7 cellular contexts compared by ENCODE assay signal in the genomic region with DNA sequence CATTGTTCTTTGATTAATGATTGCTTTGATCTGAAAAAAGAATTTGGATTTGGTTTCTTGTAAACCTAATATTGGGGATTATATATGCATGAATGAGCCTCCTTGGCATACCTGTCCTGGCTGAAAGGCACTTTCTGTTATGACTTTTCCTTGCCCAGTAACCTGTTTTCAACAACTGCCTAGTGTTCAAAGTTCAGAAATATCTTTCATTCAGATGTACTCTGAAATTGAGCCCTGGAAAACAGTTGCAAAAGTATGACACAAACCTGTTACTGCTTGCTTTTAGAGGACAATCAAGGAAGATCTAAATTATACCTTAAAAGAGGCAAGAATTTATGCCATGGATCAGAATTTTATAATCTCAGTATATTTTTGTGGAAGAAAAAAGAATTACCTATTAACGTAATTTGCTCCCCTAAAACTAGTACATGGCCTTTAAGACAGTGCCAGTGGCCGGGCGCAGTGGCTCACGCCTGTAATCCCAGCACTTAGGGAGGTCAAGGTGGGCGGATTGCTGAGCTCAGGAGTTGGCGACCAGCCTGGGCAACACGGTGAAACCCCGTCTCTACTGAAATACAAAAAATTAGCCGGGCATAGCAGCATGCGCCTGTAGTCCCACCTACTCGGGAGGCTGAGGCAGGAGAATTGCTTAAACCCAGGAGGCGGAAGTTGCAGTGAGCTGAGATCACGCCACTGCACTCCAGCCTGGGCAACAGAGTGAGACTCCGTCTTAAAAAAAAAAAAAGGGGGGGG. TPM values are rescaled to one million over a fixed set of nuclear protein-coding genes. Genes with fewer than 3 reads are reported as not detected.
DNase-seq lines count a peak whose midpoint lies in the region; ATAC-seq, FAIRE-seq and TF ChIP-seq lines count a peak whose summit lies in the region.
"Not testable (repeated sequence)": the region's sequence is repeated elsewhere in the genome, so short reads cannot be mapped to it uniquely, and the experiment has no call there.

No MANE protein-coding gene starts in this region.

- TF ChIP-seq EP300 in suprapubic skin (IDR thresholded peaks at IDR 0.05): not testable (repeated sequence)

- H3K4me3 Mint-ChIP-seq in T-helper 17 cell, brain, neural crest cell: not testable (repeated sequence)

- not testable (repeated sequence) for H3K9me3 ChIP-seq in T-helper 17 cell (ENCODE audit: control insufficient read depth, low read length, poor library complexity, severe bottlenecking); kidney (ENCODE audit: control insufficient read depth in 1 of 2, low read length in 2 of 2); liver (ENCODE audit: control insufficient read depth in 4 of 4, low read length in 3 of 4); suprapubic skin

- H3K27ac Mint-ChIP-seq in T-helper 17 cell: peak overlapping the region; percentile 90
- peak overlapping the region in 4 of 5 experiments; percentile 19 to 95 (median 73) for H3K27ac Mint-ChIP-seq in brain
- H3K27ac Mint-ChIP-seq in neural crest cell (ENCODE audit: unreplicated experiment): peak overlapping the region; percentile 50

- not testable (repeated sequence) for H3K4me1 Mint-ChIP-seq in T-helper 17 cell, neural crest cell
- H3K4me1 Mint-ChIP-seq in brain: peaks cover 14% of the 10 kb centered on the region

- WGBS in liver: 41% methylated on average over 14 of the region's 14 CpGs
- WGBS in suprapubic skin: 88% methylated on average over 14 of the region's 14 CpGs

- not testable (repeated sequence) for H3K27me3 ChIP-seq in liver (ENCODE audit: control insufficient read depth in 4 of 4, insufficient read depth in 4 of 4, low read length in 3 of 4); suprapubic skin

- peak; percentile 66 for FAIRE-seq in kidney (lab: Jason Lieb, UNC)

- not testable (repeated sequence) for H3K9me3 Mint-ChIP-seq in brain, neural crest cell

- H3K4me3 ChIP-seq in kidney (ENCODE audit: low read length in 2 of 2): peak overlapping the region in 1 of 2 donors; percentile 24
- not testable (repeated sequence) for H3K4me3 ChIP-seq in liver (ENCODE audit: low read depth in 1 of 3, low read length in 3 of 3); suprapubic skin

- not testable (repeated sequence) for H3K27me3 Mint-ChIP-seq in T-helper 17 cell; brain; neural crest cell (ENCODE audit: low read depth)

- TF ChIP-seq RAD21 in liver (IDR thresholded peaks at IDR 0.05): peak; percentile 14 to 25

- peak; percentile 22 for DNase-seq in DMS 273 (lab: John Stamatoyannopoulos, UW; ENCODE audit: unreplicated experiment)
- DNase-seq in T-helper 17 cell; neural crest cell (ENCODE audit: low read depth, low spot score); suprapubic skin (ENCODE audit: low spot score in 2 of 2): not testable (repeated sequence)
- peak; percentile 70 for DNase-seq in kidney

- not testable (repeated sequence) for H3K36me3 ChIP-seq in kidney (ENCODE audit: control insufficient read depth in 1 of 2, insufficient read depth in 2 of 2, low read length in 2 of 2); liver (ENCODE audit: control insufficient read depth in 4 of 4, insufficient read depth in 3 of 4, low read depth in 1 of 4, low read length in 3 of 4)
- peaks cover 19% of the 10 kb centered on the region for H3K36me3 ChIP-seq in suprapubic skin

- H3K9ac ChIP-seq in kidney (ENCODE audit: low read length in 2 of 2) (peak overlapping the region in 1 of 2 donors; percentile 43), liver (ENCODE audit: low read depth in 1 of 2, low read length in 2 of 2) (peak overlapping the region in 1 of 2 donors; percentile 45)

- not testable (repeated sequence) for H3K36me3 Mint-ChIP-seq in T-helper 17 cell (ENCODE audit: low read depth); neural crest cell (ENCODE audit: low read depth)
- peaks cover 20% of the 10 kb centered on the region for H3K36me3 Mint-ChIP-seq in brain

- H3K27ac ChIP-seq in kidney (ENCODE audit: low read depth in 2 of 2, low read length in 2 of 2) (peak overlapping the region; percentile 83 to 90), liver (ENCODE audit: low read depth in 1 of 2, low read length in 2 of 2) (peak overlapping the region; percentile 48 to 72), suprapubic skin (peak overlapping the region; percentile 42)

- TF ChIP-seq POLR2A in suprapubic skin (IDR thresholded peaks at IDR 0.05): not testable (repeated sequence)

- ATAC-seq in T-helper 17 cell: not testable (repeated sequence)

- intact Hi-C loops in kidney (cut with DNase I): not testable (repeated sequence)

- H3K4me1 ChIP-seq in kidney (ENCODE audit: control insufficient read depth in 1 of 2, insufficient read depth in 1 of 2, low read depth in 1 of 2, low read length in 2 of 2) (peaks cover 3 to 15% of the 10 kb centered on the region in 2 donors), liver (ENCODE audit: control insufficient read depth in 4 of 4, insufficient read depth in 4 of 4, low read length in 3 of 4) (peaks cover 0 to 25% (median 15%) of the 10 kb centered on the region in 4 donors)
- H3K4me1 ChIP-seq in suprapubic skin: not testable (repeated sequence)

- TF ChIP-seq CTCF in brain (conservative IDR thresholded peaks at IDR 0.05); kidney (IDR thresholded peaks at IDR 0.05; ENCODE audit: borderline replicate concordance, extremely low read depth, insufficient read depth); liver (IDR thresholded peaks at IDR 0.05; ENCODE audit: low read depth, low read length, missing input control); neural crest cell (conservative IDR thresholded peaks at IDR 0.05); suprapubic skin (IDR thresholded peaks at IDR 0.05): not testable (repeated sequence)

TF ChIP-seq in liver, 16 proteins besides CTCF, POLR2A, EP300 and RAD21 (continues in another document):
- TF ChIP-seq, protein P1, sequence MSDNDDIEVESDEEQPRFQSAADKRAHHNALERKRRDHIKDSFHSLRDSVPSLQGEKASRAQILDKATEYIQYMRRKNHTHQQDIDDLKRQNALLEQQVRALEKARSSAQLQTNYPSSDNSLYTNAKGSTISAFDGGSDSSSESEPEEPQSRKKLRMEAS (IDR thresholded peaks at IDR 0.05): peak; percentile 13
- peak; percentile 26 to 75 for TF ChIP-seq JUND (IDR thresholded peaks at IDR 0.05)
- TF ChIP-seq SP1 (IDR thresholded peaks at IDR 0.05): peak; percentile 80
- TF ChIP-seq HNF4A (conservative IDR thresholded peaks at IDR 0.05): peak; percentile 88 to 91
- peak; percentile 30 to 71 for TF ChIP-seq RXRA (IDR thresholded peaks at IDR 0.05)
- TF ChIP-seq TAF1 (conservative IDR thresholded peaks at IDR 0.05): peak; percentile 61
- peak; percentile 48 for TF ChIP-seq HNF4G (IDR thresholded peaks at IDR 0.05)
- TF ChIP-seq EGR1 (IDR thresholded peaks at IDR 0.05; ENCODE audit: low read depth in 2 of 2): peak in 1 of 2 donors; percentile 19
- peak; percentile 33 for TF ChIP-seq FOXA2 (IDR thresholded peaks at IDR 0.05)
- TF ChIP-seq, protein P2, sequence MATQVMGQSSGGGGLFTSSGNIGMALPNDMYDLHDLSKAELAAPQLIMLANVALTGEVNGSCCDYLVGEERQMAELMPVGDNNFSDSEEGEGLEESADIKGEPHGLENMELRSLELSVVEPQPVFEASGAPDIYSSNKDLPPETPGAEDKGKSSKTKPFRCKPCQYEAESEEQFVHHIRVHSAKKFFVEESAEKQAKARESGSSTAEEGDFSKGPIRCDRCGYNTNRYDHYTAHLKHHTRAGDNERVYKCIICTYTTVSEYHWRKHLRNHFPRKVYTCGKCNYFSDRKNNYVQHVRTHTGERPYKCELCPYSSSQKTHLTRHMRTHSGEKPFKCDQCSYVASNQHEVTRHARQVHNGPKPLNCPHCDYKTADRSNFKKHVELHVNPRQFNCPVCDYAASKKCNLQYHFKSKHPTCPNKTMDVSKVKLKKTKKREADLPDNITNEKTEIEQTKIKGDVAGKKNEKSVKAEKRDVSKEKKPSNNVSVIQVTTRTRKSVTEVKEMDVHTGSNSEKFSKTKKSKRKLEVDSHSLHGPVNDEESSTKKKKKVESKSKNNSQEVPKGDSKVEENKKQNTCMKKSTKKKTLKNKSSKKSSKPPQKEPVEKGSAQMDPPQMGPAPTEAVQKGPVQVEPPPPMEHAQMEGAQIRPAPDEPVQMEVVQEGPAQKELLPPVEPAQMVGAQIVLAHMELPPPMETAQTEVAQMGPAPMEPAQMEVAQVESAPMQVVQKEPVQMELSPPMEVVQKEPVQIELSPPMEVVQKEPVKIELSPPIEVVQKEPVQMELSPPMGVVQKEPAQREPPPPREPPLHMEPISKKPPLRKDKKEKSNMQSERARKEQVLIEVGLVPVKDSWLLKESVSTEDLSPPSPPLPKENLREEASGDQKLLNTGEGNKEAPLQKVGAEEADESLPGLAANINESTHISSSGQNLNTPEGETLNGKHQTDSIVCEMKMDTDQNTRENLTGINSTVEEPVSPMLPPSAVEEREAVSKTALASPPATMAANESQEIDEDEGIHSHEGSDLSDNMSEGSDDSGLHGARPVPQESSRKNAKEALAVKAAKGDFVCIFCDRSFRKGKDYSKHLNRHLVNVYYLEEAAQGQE (IDR thresholded peaks at IDR 0.05): peak; percentile 60

RNA-seq across cellular contexts. Expression of a gene that starts 23.0 kb away (rescaled TPM):
- total RNA-seq in T-helper 17 cell: 10 to 100 TPM; 11.7 to 13.7 TPM
- polyA plus RNA-seq in brain (ENCODE audit: insufficient read depth, low read depth, low replicate concordance): 24.2 TPM
- 31.1 TPM for total RNA-seq in kidney
- 24.6 TPM for polyA plus RNA-seq in kidney (ENCODE audit: insufficient read depth, low read depth, low replicate concordance)
- total RNA-seq in liver: 10 to 100 TPM; 12.5 to 14.6 TPM
- 10 to 100 TPM in 1 of 2 donors, 1 to 10 TPM in 1; 7.6 to 10.4 TPM for polyA plus RNA-seq in liver
- 45.6 and 45.7 TPM in 2 replicates for total RNA-seq in neural crest cell
- 10 to 100 TPM; 13.7 to 27.4 (median 20.8) TPM for total RNA-seq in suprapubic skin

RNA-seq across cellular contexts. Expression of a gene that starts 50.7 kb away (rescaled TPM):
- total RNA-seq in T-helper 17 cell (10 to 100 TPM; 13.9 to 15.2 TPM), kidney (18.1 TPM), liver (10 to 100 TPM in 1 of 2 donors, 1 to 10 TPM in 1; 8.7 to 17.4 TPM), neural crest cell (7.1 and 8.3 TPM in 2 replicates), suprapubic skin (10 to 100 TPM; 16.9 to 28.1 (median 20.0) TPM)
- polyA plus RNA-seq in brain (ENCODE audit: insufficient read depth, low read depth, low replicate concordance) (2.9 TPM), kidney (ENCODE audit: insufficient read depth, low read depth, low replicate concordance) (6.0 TPM), liver (10 to 100 TPM in 1 of 2 donors, 1 to 10 TPM in 1; 5.8 to 11.1 TPM)
